Comparison of ENCODE assay signal across 1 cellular context in genomic region chr1:151146416-151147131, GRCh38.
TF ChIP-seq lines count a peak whose summit lies in the region.

Gene SEMA6C, minus strand, starts transcription at chr1:151146631. Its CDS starts 4,010 bp downstream, at chr1:151142621.

TF ChIP-seq in HepG2, 621 proteins besides CTCF, POLR2A, EP300 and RAD21 (continued from another document and continues in another):
- no peak for TF ChIP-seq ZNF318 (CRISPR knock-in tag; IDR thresholded peaks at IDR 0.05)
- no peak for TF ChIP-seq MAFF (IDR thresholded peaks at IDR 0.05; ENCODE audit: low read depth, low read length)
- TF ChIP-seq ZNF121 (CRISPR knock-in tag; IDR thresholded peaks at IDR 0.05): no peak
- no peak for TF ChIP-seq BRF2 (CRISPR knock-in tag; IDR thresholded peaks at IDR 0.05)
- TF ChIP-seq ZNF607 (CRISPR knock-in tag; IDR thresholded peaks at IDR 0.05; ENCODE audit: borderline replicate concordance): peak; percentile 91; the same call in 1 of the 2 replicates
- TF ChIP-seq SKIL (CRISPR knock-in tag; IDR thresholded peaks at IDR 0.05; ENCODE audit: borderline replicate concordance): no peak
- TF ChIP-seq ZNF263 (CRISPR knock-in tag; IDR thresholded peaks at IDR 0.05): peak; percentile 96
- TF ChIP-seq HDAC1 (CRISPR knock-in tag; IDR thresholded peaks at IDR 0.05): peak; percentile 42; the same call in 1 of the 2 replicates
- no peak for TF ChIP-seq CREM (IDR thresholded peaks at IDR 0.05)
- no peak for TF ChIP-seq CREM (CRISPR knock-in tag; IDR thresholded peaks at IDR 0.05)
- TF ChIP-seq DNMT3B (CRISPR knock-in tag; conservative IDR thresholded peaks at IDR 0.05): no peak
- TF ChIP-seq ZNF75D (CRISPR knock-in tag; IDR thresholded peaks at IDR 0.05; ENCODE audit: borderline replicate concordance): no peak
- TF ChIP-seq CAMTA2 (CRISPR knock-in tag; IDR thresholded peaks at IDR 0.05; ENCODE audit: borderline replicate concordance): 0 out of 2 replicates have a peak, but pooled peaks have one; percentile 52
- no peak for TF ChIP-seq ZNF615 (CRISPR knock-in tag; IDR thresholded peaks at IDR 0.05; ENCODE audit: borderline replicate concordance)
- no peak for TF ChIP-seq ZNF510 (CRISPR knock-in tag; IDR thresholded peaks at IDR 0.05; ENCODE audit: low read depth)
- TF ChIP-seq ZNF724P (CRISPR knock-in tag; IDR thresholded peaks at IDR 0.05; ENCODE audit: borderline replicate concordance): peak; percentile 54; the same call in 1 of the 2 replicates
- TF ChIP-seq HOXA5 (CRISPR knock-in tag; IDR thresholded peaks at IDR 0.05): peak; percentile 47; the same call in 1 of the 2 replicates
- TF ChIP-seq ZNF776 (CRISPR knock-in tag; IDR thresholded peaks at IDR 0.05): peak; percentile 82
- TF ChIP-seq MED1 (CRISPR knock-in tag; IDR thresholded peaks at IDR 0.05): 0 out of 2 replicates have a peak, but pooled peaks have one; percentile 9
- TF ChIP-seq ZNF710 (CRISPR knock-in tag; IDR thresholded peaks at IDR 0.05; ENCODE audit: borderline replicate concordance): peak; percentile 57; the same call in 1 of the 2 replicates
- no peak for TF ChIP-seq ZZZ3 (CRISPR knock-in tag; IDR thresholded peaks at IDR 0.05; ENCODE audit: borderline replicate concordance)
- no peak for TF ChIP-seq BHLHE40 (IDR thresholded peaks at IDR 0.05; ENCODE audit: low read length)
- TF ChIP-seq ZNF253 (CRISPR knock-in tag; IDR thresholded peaks at IDR 0.05; ENCODE audit: borderline replicate concordance): no peak
- TF ChIP-seq FOXK1 (CRISPR knock-in tag; IDR thresholded peaks at IDR 0.05; ENCODE audit: borderline replicate concordance, low read depth): peak; percentile 23
- no peak; the same call in 1 of the 2 replicates for TF ChIP-seq BRD4 (CRISPR knock-in tag; IDR thresholded peaks at IDR 0.05)
- TF ChIP-seq TIGD3 (CRISPR knock-in tag; IDR thresholded peaks at IDR 0.05; ENCODE audit: borderline replicate concordance): peak; percentile 57; the same call in 1 of the 2 replicates
- 0 out of 2 replicates have a peak, but pooled peaks have one; percentile 55 for TF ChIP-seq ZNF619 (CRISPR knock-in tag; IDR thresholded peaks at IDR 0.05)
- peak; percentile 33; the same call in 1 of the 2 replicates for TF ChIP-seq ZNF597 (CRISPR knock-in tag; IDR thresholded peaks at IDR 0.05)
- TF ChIP-seq GATAD1 (CRISPR knock-in tag; IDR thresholded peaks at IDR 0.05): peak; percentile 29; the same call in 1 of the 2 replicates
- no peak for TF ChIP-seq E2F2 (CRISPR knock-in tag; IDR thresholded peaks at IDR 0.05; ENCODE audit: borderline replicate concordance)
- no peak for TF ChIP-seq ATM (IDR thresholded peaks at IDR 0.05; ENCODE audit: borderline replicate concordance)
- no peak for TF ChIP-seq ZNF749 (CRISPR knock-in tag; IDR thresholded peaks at IDR 0.05; ENCODE audit: borderline replicate concordance)
- TF ChIP-seq RFXANK (CRISPR knock-in tag; IDR thresholded peaks at IDR 0.05): no peak
- no peak for TF ChIP-seq ZNF207 (IDR thresholded peaks at IDR 0.05; ENCODE audit: borderline replicate concordance)
- no peak for TF ChIP-seq FOXM1 (CRISPR knock-in tag; IDR thresholded peaks at IDR 0.05)
- TF ChIP-seq ZSCAN9 (CRISPR knock-in tag; IDR thresholded peaks at IDR 0.05; ENCODE audit: borderline replicate concordance): no peak
- no peak for TF ChIP-seq ZNF468 (CRISPR knock-in tag; IDR thresholded peaks at IDR 0.05)
- peak; percentile 67 for TF ChIP-seq NRL (CRISPR knock-in tag; IDR thresholded peaks at IDR 0.05; ENCODE audit: borderline replicate concordance)
- TF ChIP-seq PRDM4 (CRISPR knock-in tag; IDR thresholded peaks at IDR 0.05; ENCODE audit: borderline replicate concordance): no peak
- TF ChIP-seq PAF1 (CRISPR knock-in tag; IDR thresholded peaks at IDR 0.05): no peak
